ENCODE assay signal across 16 cellular contexts in genomic region chrX:79573760-79574159, GRCh38.
A peak's percentile ranks its signal among the peaks of the same experiment; 100 is the strongest.
DNase-seq lines count a peak whose midpoint lies in the region; ATAC-seq and TF ChIP-seq lines count a peak whose summit lies in the region.
"Had no signal": no experiment of that assay in that cellular context is flagged by ENCODE, and none has a peak within 500 bp of the region (broad histone marks: within the 10 kb centered on the region; RNA-seq: fewer than 3 reads in every experiment).

No MANE protein-coding gene starts in this region.

- H3K4me3 ChIP-seq in epithelial cell of proximal tubule (ENCODE audit: low read depth, low read length) (no peak overlapping the region), mesendoderm (ENCODE audit: low read length) (no peak overlapping the region)

- H4K8ac ChIP-seq in mesendoderm (ENCODE audit: low read depth, low read length) = no peak overlapping the region

- H3K4me1 ChIP-seq in mesendoderm (ENCODE audit: control insufficient read depth, low read depth, low read length) = no peaks in the 10 kb centered on the region
- H3K4me1 ChIP-seq: BE2C had no signal

- no peak overlapping the region for H3K9ac ChIP-seq in mesendoderm (ENCODE audit: low read length)

- intact Hi-C loops in left cardiac atrium (cut with DNase I) = no loop called here

- no peaks in the 10 kb centered on the region for H3K36me3 ChIP-seq in mesendoderm (ENCODE audit: control insufficient read depth, insufficient read depth, low read length)
- H3K36me3 ChIP-seq: BE2C had no signal

- no peak overlapping the region for H2BK5ac ChIP-seq in mesendoderm (ENCODE audit: low read length)

- H3K79me1 ChIP-seq in mesendoderm (ENCODE audit: low read length) = no peaks in the 10 kb centered on the region

- no peak overlapping the region for H3K18ac ChIP-seq in mesendoderm (ENCODE audit: low read length)

- no peak overlapping the region for H2AK5ac ChIP-seq in mesendoderm (ENCODE audit: low read length)

- H2BK15ac ChIP-seq in mesendoderm (replicated peaks; ENCODE audit: low read depth) = no peak overlapping the region

- H3K79me2 ChIP-seq in mesendoderm (ENCODE audit: control insufficient read depth, insufficient read depth, low read length) = no peaks in the 10 kb centered on the region

- WGBS in mesendoderm (ENCODE audit: extremely low coverage, insufficient coverage, low lambda C conversion rate) = no CpG with 5 or more reads among the region's 1 CpG

- no peak overlapping the region for H3K27ac ChIP-seq in mesendoderm (ENCODE audit: low read depth, low read length)
- H3K27ac ChIP-seq: HL-60 had no signal

- no peak overlapping the region for H3K4me2 ChIP-seq in mesendoderm (ENCODE audit: low read length)

- peak; percentile 55 for ATAC-seq in GM18907 (IDR thresholded peaks at IDR 0.05; ENCODE audit: unreplicated experiment)
- no peak for ATAC-seq in left cardiac atrium

- DNase-seq in epithelial cell of proximal tubule (ENCODE audit: low read depth) (peak; percentile 1), left kidney (ENCODE audit: low read depth, low spot score) (peak; percentile 2), glomerular visceral epithelial cell (ENCODE audit: extremely low spot score) (no peak), left cardiac atrium (no peak), mesendoderm (no peak)
- no peak for DNase-seq in effector CD4-positive, alpha-beta T cell
- DNase-seq: ACHN; BE2C; C1 segment of cervical spinal cord; CD4-positive, CD25-positive, alpha-beta regulatory T cell; CD8-positive, alpha-beta memory T cell; COR-L47; GOT3; H9 had no signal

- no peaks in the 10 kb centered on the region for H3K27me3 ChIP-seq in mesendoderm (ENCODE audit: insufficient read depth, low read length, poor library complexity)
- H3K27me3 ChIP-seq: BE2C had no signal

- H3K4ac ChIP-seq in mesendoderm (ENCODE audit: low read depth, low read length) = no peak overlapping the region

- H3K56ac ChIP-seq in mesendoderm (ENCODE audit: low read length) = no peak overlapping the region

- no peak overlapping the region for H3K23ac ChIP-seq in mesendoderm (ENCODE audit: low read length)

- H4K5ac ChIP-seq in mesendoderm (ENCODE audit: low read length) = no peak overlapping the region

- TF ChIP-seq CTCF in epithelial cell of proximal tubule (conservative IDR thresholded peaks at IDR 0.05; ENCODE audit: low read depth, low read length) = no peak

- no peak overlapping the region for H2BK120ac ChIP-seq in mesendoderm (ENCODE audit: low read depth, low read length)

Comparison
In these comparisons a context has a peak if more than half of its experiments do, and no peak if none do; other contexts are left out.
1. DNase-seq: peak in epithelial cell of proximal tubule (single experiment) and left kidney (single experiment); none in effector CD4-positive, alpha-beta T cell (single experiment), glomerular visceral epithelial cell (single experiment), left cardiac atrium (single experiment) and mesendoderm (single experiment).